8 cellular contexts compared by ENCODE assay signal in genomic region chr9:120579139-120579749, GRCh38. TPM values are rescaled to one million over a fixed set of nuclear protein-coding genes. Genes with fewer than 3 reads are reported as not detected.
A peak's percentile ranks its signal among the peaks of the same experiment; 100 is the strongest.
DNase-seq lines count a peak whose midpoint lies in the region; TF ChIP-seq lines count a peak whose summit lies in the region.

No MANE protein-coding gene starts in this region.

- H3K27ac ChIP-seq in BLaER1 (peak overlapping the region; percentile 84), WERI-Rb-1 (peak overlapping the region; percentile 86)

- H4K20me1 ChIP-seq in BLaER1 = peaks cover 10% of the 10 kb centered on the region

- peak overlapping the region; percentile 92 for H3K4me2 ChIP-seq in BLaER1

- no peaks in the 10 kb centered on the region for H3K27me3 ChIP-seq in BLaER1
- H3K27me3 ChIP-seq in WERI-Rb-1 (ENCODE audit: insufficient read depth, low read depth, severe bottlenecking) = no peaks in the 10 kb centered on the region

- H3K36me3 ChIP-seq in BLaER1 = peaks cover 24% of the 10 kb centered on the region
- H3K36me3 ChIP-seq in WERI-Rb-1 = peaks cover 20% of the 10 kb centered on the region

- POLR2A ChIA-PET in HEK293T (lab: Yijun Ruan, JAX) = interaction anchor here (1.2 kb wide), 1 partner anchor 8 kb away, joined by 3 read pairs; no protein-coding TSS in a partner anchor

- TF ChIP-seq CTCF in WERI-Rb-1 (IDR thresholded peaks at IDR 0.05; ENCODE audit: low read depth, low read length) = no peak

- H3K4me1 ChIP-seq in BLaER1 = peaks cover 42% of the 10 kb centered on the region

- no peaks in the 10 kb centered on the region for H3K9me3 ChIP-seq in BLaER1
- H3K9me3 ChIP-seq in WERI-Rb-1 (ENCODE audit: severe bottlenecking) = peaks cover 3% of the 10 kb centered on the region

- DNase-seq in HEK293T (ENCODE audit: extremely low spot score) = peak; percentile 22
- peak; percentile 20 for DNase-seq in WERI-Rb-1
- peak; percentile 26 for DNase-seq in glomerular visceral epithelial cell (ENCODE audit: extremely low spot score)
- DNase-seq in renal cortical epithelial cell (ENCODE audit: low read depth) = peak; percentile 6
- no peak for DNase-seq in NCI-H1930 (lab: John Stamatoyannopoulos, UW)
- DNase-seq in GF-D8 (lab: John Stamatoyannopoulos, UW) = no peak
- DNase-seq in activated CD4-positive, CD25-positive, alpha-beta regulatory T cell treated with anti-CD3 and anti-CD28 coated beads, Interleukin-2, amount 50 U/mL, for 72 hours = no peak

- peak overlapping the region; percentile 85 for H3K9ac ChIP-seq in BLaER1

- H3K4me3 ChIP-seq in BLaER1 = peak overlapping the region; percentile 77
- H3K4me3 ChIP-seq in WERI-Rb-1 (ENCODE audit: low read depth, low read length) = peak overlapping the region; percentile 92

- CTCF ChIA-PET in HEK293T (lab: Yijun Ruan, JAX) = no interaction called here

TF ChIP-seq in HEK293T, 16 proteins besides CTCF, POLR2A, EP300 and RAD21:
- no peak for TF ChIP-seq LEF1 (IDR thresholded peaks at IDR 0.05; ENCODE audit: borderline replicate concordance)
- no peak for TF ChIP-seq FOXM1 (IDR thresholded peaks at IDR 0.05; ENCODE audit: borderline replicate concordance)
- no peak for TF ChIP-seq HDGF (IDR thresholded peaks at IDR 0.05; ENCODE audit: borderline replicate concordance)
- no peak for TF ChIP-seq PKNOX1 (IDR thresholded peaks at IDR 0.05)
- no peak for TF ChIP-seq ARNT (IDR thresholded peaks at IDR 0.05)
- no peak for TF ChIP-seq ELF4 (IDR thresholded peaks at IDR 0.05)
- no peak for TF ChIP-seq L3MBTL2 (conservative IDR thresholded peaks at IDR 0.05)
- no peak for TF ChIP-seq NFRKB (IDR thresholded peaks at IDR 0.05)
- TF ChIP-seq ZNF384 (IDR thresholded peaks at IDR 0.05) = no peak
- no peak for TF ChIP-seq FOXA1 (IDR thresholded peaks at IDR 0.05)
- no peak for TF ChIP-seq BHLHE40 (IDR thresholded peaks at IDR 0.05; ENCODE audit: borderline replicate concordance)
- TF ChIP-seq CTBP1 (IDR thresholded peaks at IDR 0.05; ENCODE audit: borderline replicate concordance) = no peak
- no peak for TF ChIP-seq SP1 (IDR thresholded peaks at IDR 0.05)
- no peak for TF ChIP-seq TARDBP (IDR thresholded peaks at IDR 0.05)
- TF ChIP-seq FOXK2 (IDR thresholded peaks at IDR 0.05) = no peak
- TF ChIP-seq SUZ12 (IDR thresholded peaks at IDR 0.05) = no peak

RNA-seq across cellular contexts. Expression of gene CDK5RAP2, which starts 0.7 kb away (rescaled TPM):
- total RNA-seq in renal cortical epithelial cell = 23.4 and 47.7 TPM in 2 replicates

Comparison
In these comparisons a context has a peak if more than half of its experiments do, and no peak if none do; other contexts are left out.
1. DNase-seq: peak in HEK293T (single experiment), WERI-Rb-1 (single experiment), glomerular visceral epithelial cell (single experiment) and renal cortical epithelial cell (single experiment); none in NCI-H1930 (0 of 2), GF-D8 (single experiment) and activated CD4-positive, CD25-positive, alpha-beta regulatory T cell treated with anti-CD3 and anti-CD28 coated beads, Interleukin-2, amount 50 U/mL, for 72 hours (single experiment).